Comparison of ENCODE assay signal across 14 cellular contexts in genomic region chr18:12321331-12321730, GRCh38. TPM values are rescaled to one million over a fixed set of nuclear protein-coding genes. Genes with fewer than 3 reads are reported as not detected.
A peak's percentile ranks its signal among the peaks of the same experiment; 100 is the strongest.
DNase-seq lines count a peak whose midpoint lies in the region; ATAC-seq and TF ChIP-seq lines count a peak whose summit lies in the region.
"Had no signal": no experiment of that assay in that cellular context is flagged by ENCODE, and none has a peak within 500 bp of the region (broad histone marks: within the 10 kb centered on the region; RNA-seq: fewer than 3 reads in every experiment).

No MANE protein-coding gene starts in this region.

- H2BK15ac ChIP-seq in H9 (ENCODE audit: low read depth, low read length), result no peak overlapping the region

- no peak overlapping the region for H3K9ac ChIP-seq in H9 (ENCODE audit: extremely low read depth, insufficient read length, low read length)

- peaks cover 32 to 79% (median 41%) of the 10 kb centered on the region in 3 experiments; a peak in 6 of 7 replicates for H3K36me3 Mint-ChIP-seq in H9 (ENCODE audit: insufficient read depth in 1 of 3, low read depth in 3 of 3)
- peaks cover 55% of the 10 kb centered on the region for H3K36me3 Mint-ChIP-seq in nephron progenitor cell (ENCODE audit: low read depth)
- peaks cover 23% of the 10 kb centered on the region for H3K36me3 Mint-ChIP-seq in activated naive CD8-positive, alpha-beta T cell treated with anti-CD3 and anti-CD28 coated beads for 36 hours

- H3T11ph ChIP-seq in H9 (ENCODE audit: low read length), result no peak overlapping the region

- WGBS in H9 (ENCODE audit: extremely low coverage, insufficient read length, low lambda C conversion rate), result no CpG with 5 or more reads among the region's 4 CpGs

- no peak overlapping the region for H3K18ac ChIP-seq in H9 (ENCODE audit: insufficient read length, low read depth, low read length)

- no peak overlapping the region for H3K56ac ChIP-seq in H9 (ENCODE audit: insufficient read length, low read depth, low read length)

- H3K4me1 ChIP-seq in H9 (ENCODE audit: insufficient read depth, low read length), result no peaks in the 10 kb centered on the region

- H2BK12ac ChIP-seq in H9 (ENCODE audit: insufficient read length, low read depth, low read length), result no peak overlapping the region

- no peak overlapping the region for H3K23ac ChIP-seq in H9 (ENCODE audit: insufficient read length, low read depth, low read length)

- H3K27ac ChIP-seq in H9 (ENCODE audit: insufficient read length, low read depth, low read length), result no peak overlapping the region
- H3K27ac ChIP-seq: vagina had no signal

- ATAC-seq in GM18909 (IDR thresholded peaks at IDR 0.05; ENCODE audit: poor library complexity, unreplicated experiment), result peak; percentile 86
- peak; percentile 38 for ATAC-seq in HG03558 (IDR thresholded peaks at IDR 0.05; ENCODE audit: extremely low read depth, unreplicated experiment)

- TF ChIP-seq CTCF in H9 (conservative IDR thresholded peaks at IDR 0.05), result no peak
- no peak for TF ChIP-seq CTCF in nephron progenitor cell (IDR thresholded peaks at IDR 0.05)

- H3K4me1 Mint-ChIP-seq in H9 (peaks cover 9 to 14% of the 10 kb centered on the region in 2 experiments; a peak in 3 of 4 replicates), nephron progenitor cell (peaks cover 15% of the 10 kb centered on the region)
- no peaks in the 10 kb centered on the region for H3K4me1 Mint-ChIP-seq in activated naive CD8-positive, alpha-beta T cell treated with anti-CD3 and anti-CD28 coated beads for 36 hours

- no peak overlapping the region for H4K91ac ChIP-seq in H9 (ENCODE audit: insufficient read length, low read depth, low read length)

- no peaks in the 10 kb centered on the region for H3K23me2 ChIP-seq in H9 (ENCODE audit: insufficient read length, low read depth, low read length, poor library complexity, severe bottlenecking)

- H3K27me3 Mint-ChIP-seq in H9 (ENCODE audit: low read depth) (no peaks in the 10 kb centered on the region), nephron progenitor cell (ENCODE audit: low read depth, poor library complexity) (no peaks in the 10 kb centered on the region)
- no peaks in the 10 kb centered on the region for H3K27me3 Mint-ChIP-seq in activated naive CD8-positive, alpha-beta T cell treated with anti-CD3 and anti-CD28 coated beads for 36 hours

- no peak overlapping the region for H2AK5ac ChIP-seq in H9 (ENCODE audit: insufficient read length, low read length)

- no peak overlapping the region for H3K4me2 ChIP-seq in H9 (ENCODE audit: insufficient read depth, insufficient read length, low read length)

- H3K4me3 Mint-ChIP-seq in H9 (no peak overlapping the region), nephron progenitor cell (no peak overlapping the region)
- H3K4me3 Mint-ChIP-seq in activated naive CD8-positive, alpha-beta T cell treated with anti-CD3 and anti-CD28 coated beads for 36 hours, result no peak overlapping the region

- no peak overlapping the region for H2BK20ac ChIP-seq in H9 (ENCODE audit: low read depth, low read length, poor library complexity, severe bottlenecking)

- H2AFZ ChIP-seq in H9 (ENCODE audit: low read length), result no peak overlapping the region

- H3K79me1 ChIP-seq in H9 (ENCODE audit: insufficient read depth, low read depth, low read length, poor library complexity, severe bottlenecking), result no peaks in the 10 kb centered on the region

- H2BK5ac ChIP-seq in H9 (ENCODE audit: insufficient read length, low read length), result peak overlapping the region; percentile 51

- no peaks in the 10 kb centered on the region for H3K27me3 ChIP-seq in H9 (ENCODE audit: insufficient read depth, low read length)
- H3K27me3 ChIP-seq: vagina had no signal

- no peak overlapping the region for H4K5ac ChIP-seq in H9 (ENCODE audit: insufficient read length, low read depth, low read length)

- DNase-seq in H9, result no peak
- DNase-seq in nephron progenitor cell, result peak; percentile 35
- no peak for DNase-seq in AG08395 (ENCODE audit: low spot score)
- DNase-seq in COR-L47 (lab: John Stamatoyannopoulos, UW), result no peak
- DNase-seq in Ammon's horn (ENCODE audit: low spot score), result no peak
- no peak for DNase-seq in activated naive CD8-positive, alpha-beta T cell treated with anti-CD3 and anti-CD28 coated beads for 36 hours
- DNase-seq: activated effector memory CD4-positive, alpha-beta T cell treated with Interleukin-2 at 50 U/mL for 16 hours; DND-41; effector CD4-positive, alpha-beta T cell; MV-4-11; nucleus accumbens had no signal

- no peaks in the 10 kb centered on the region; a peak in 1 of 5 replicates for H3K9me3 Mint-ChIP-seq in H9
- H3K9me3 Mint-ChIP-seq in nephron progenitor cell, result no peaks in the 10 kb centered on the region
- H3K9me3 Mint-ChIP-seq in activated naive CD8-positive, alpha-beta T cell treated with anti-CD3 and anti-CD28 coated beads for 36 hours, result no peaks in the 10 kb centered on the region

- no peak overlapping the region for H4K8ac ChIP-seq in H9 (replicated peaks; ENCODE audit: insufficient read length, low read depth, low read length)

- H2BK120ac ChIP-seq in H9 (ENCODE audit: low read depth, low read length, poor library complexity, severe bottlenecking), result no peak overlapping the region

- H3K79me2 ChIP-seq in H9 (ENCODE audit: insufficient read depth, low read length), result peaks cover 2% of the 10 kb centered on the region; the same call in 1 of the 2 replicates

- no peaks in the 10 kb centered on the region for H3K9me3 ChIP-seq in H9 (ENCODE audit: control insufficient read depth, low read depth, low read length)
- H3K9me3 ChIP-seq: vagina had no signal

- H3K27ac Mint-ChIP-seq in H9, result peak overlapping the region in 1 of 3 experiments; percentile 48; a peak in 2 of 7 replicates
- no peak overlapping the region for H3K27ac Mint-ChIP-seq in nephron progenitor cell
- no peak overlapping the region for H3K27ac Mint-ChIP-seq in activated naive CD8-positive, alpha-beta T cell treated with anti-CD3 and anti-CD28 coated beads for 36 hours

- H3K14ac ChIP-seq in H9 (ENCODE audit: insufficient read depth, low read length), result no peak overlapping the region

- H4K20me1 ChIP-seq in H9 (ENCODE audit: control insufficient read depth, insufficient read depth, insufficient read length), result no peaks in the 10 kb centered on the region

- H3K4ac ChIP-seq in H9 (ENCODE audit: low read depth, low read length), result no peak overlapping the region

RNA-seq across cellular contexts. Expression of gene TUBB6, which starts 13.3 kb away (rescaled TPM):
- 134 and 135 TPM in 2 replicates for total RNA-seq in H9 (2021)
- 10 to 100 TPM; 11.1 to 11.6 TPM for total RNA-seq in activated naive CD8-positive, alpha-beta T cell treated with anti-CD3 and anti-CD28 coated beads for 36 hours

RNA-seq across cellular contexts. Expression of gene AFG3L2, which starts 55.7 kb away (rescaled TPM):
- total RNA-seq in H9 (2021), result 73.5 and 75.8 TPM in 2 replicates
- total RNA-seq in activated naive CD8-positive, alpha-beta T cell treated with anti-CD3 and anti-CD28 coated beads for 36 hours, result 10 to 100 TPM; 80.4 to 80.7 TPM

Comparison
In these comparisons a context has a peak if more than half of its experiments do, and no peak if none do; other contexts are left out.
1. RNA of gene TUBB6, which starts 13.3 kb away (total RNA-seq): 134 to 135 TPM in H9; 11.1 to 11.6 TPM in activated naive CD8-positive, alpha-beta T cell treated with anti-CD3 and anti-CD28 coated beads for 36 hours; every median in the first group is over 10 times any median in the second.